Comparison of ENCODE assay signal across 8 cellular contexts in the genomic region with DNA sequence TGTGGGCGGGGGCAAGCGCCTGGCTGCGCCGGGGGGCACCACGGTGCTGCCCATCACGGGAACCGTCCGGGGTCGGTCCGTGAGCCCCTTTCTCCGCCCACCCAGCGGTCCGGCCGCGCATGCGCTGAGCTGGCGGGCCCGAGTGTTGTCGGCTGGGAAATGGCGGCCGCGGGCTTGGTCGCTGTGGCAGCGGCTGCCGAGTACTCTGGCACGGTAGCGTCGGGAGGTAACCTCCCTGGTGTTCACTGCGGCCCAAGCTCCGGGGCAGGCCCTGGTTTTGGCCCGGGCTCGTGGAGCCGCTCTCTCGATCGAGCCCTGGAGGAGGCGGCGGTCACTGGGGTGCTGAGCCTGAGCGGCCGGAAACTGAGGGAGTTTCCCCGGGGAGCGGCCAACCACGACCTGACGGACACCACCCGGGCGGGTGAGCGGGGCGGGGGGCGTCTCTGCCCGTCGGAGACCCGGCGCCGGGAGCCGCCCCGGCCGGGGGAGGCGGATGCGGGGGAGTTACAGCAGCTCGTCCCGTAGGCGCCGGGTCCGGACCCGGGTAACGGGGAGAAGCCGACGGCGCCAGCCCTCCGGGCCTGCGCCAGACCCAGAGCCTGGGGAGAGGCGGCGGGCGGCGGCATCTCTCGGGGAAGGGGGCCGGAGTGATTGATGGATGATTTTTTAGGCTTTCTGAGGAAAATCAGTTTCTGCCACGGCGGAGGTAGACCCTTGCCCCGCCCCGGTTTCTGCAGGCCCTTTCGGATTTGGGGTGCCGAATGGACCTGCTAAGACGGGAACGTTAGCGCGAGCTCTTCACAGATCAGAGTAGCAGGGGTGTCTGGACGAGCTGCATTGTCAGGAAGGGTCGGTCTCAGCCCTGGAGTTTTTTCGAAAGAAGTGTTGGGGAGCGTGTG. TPM values are rescaled to one million over a fixed set of nuclear protein-coding genes. Genes with fewer than 3 reads are reported as not detected.
A peak's percentile ranks its signal among the peaks of the same experiment; 100 is the strongest.
DNase-seq lines count a peak whose midpoint lies in the region; ATAC-seq and TF ChIP-seq lines count a peak whose summit lies in the region.

A gene (plus strand): TSS at position 135 of the 899 bp plus-strand sequence. CDS start 25 bp downstream, at position 160.

- peaks cover 5% of the 10 kb centered on the region for H3K36me3 Mint-ChIP-seq in activated CD4-positive, alpha-beta T cell treated with anti-CD3 and anti-CD28 coated beads for 36 hours (ENCODE audit: low read depth)
- no peaks in the 10 kb centered on the region for H3K36me3 Mint-ChIP-seq in chondrocyte (ENCODE audit: low read depth)

- CTCF ChIA-PET in activated CD4-positive, alpha-beta T cell treated with anti-CD3 and anti-CD28 coated beads for 36 hours (lab: Charles Lee) = interaction anchor here (1.7 kb wide), 2 partner anchors 10 to 38 kb away, joined by 4 to 10 read pairs; no protein-coding TSS in a partner anchor

- H3K4me3 ChIP-seq in kidney epithelial cell (ENCODE audit: low read depth, low read length) = peak within 1 kb of the TSS; percentile 90

- no peaks in the 10 kb centered on the region for H3K36me3 ChIP-seq in kidney epithelial cell (ENCODE audit: control insufficient read depth, insufficient read depth, low read length)

- no peaks in the 10 kb centered on the region for H3K9me3 Mint-ChIP-seq in activated CD4-positive, alpha-beta T cell treated with anti-CD3 and anti-CD28 coated beads for 36 hours (ENCODE audit: low read depth)
- H3K9me3 Mint-ChIP-seq in chondrocyte (ENCODE audit: low read depth) = no peaks in the 10 kb centered on the region

- intact Hi-C loops in activated CD4-positive, alpha-beta T cell treated with anti-CD3 and anti-CD28 coated beads for 36 hours (cut with DNase I, micrococcal nuclease) = loop anchor here (1.0 to 5.0 kb wide), 8 partner anchors 39 to 1079 kb away; a partner anchor contains a TSS

- H3K4me3 Mint-ChIP-seq in activated CD4-positive, alpha-beta T cell treated with anti-CD3 and anti-CD28 coated beads for 36 hours = peak within 1 kb of the TSS; percentile 97
- H3K4me3 Mint-ChIP-seq in chondrocyte (ENCODE audit: unreplicated experiment) = peak within 1 kb of the TSS; percentile 94

- peak; percentile 98 for TF ChIP-seq POLR2A in GM18951 (IDR thresholded peaks at IDR 0.05; ENCODE audit: extremely low read depth, insufficient read depth, insufficient read length)

- peaks cover 48% of the 10 kb centered on the region for H3K4me1 Mint-ChIP-seq in activated CD4-positive, alpha-beta T cell treated with anti-CD3 and anti-CD28 coated beads for 36 hours
- peaks cover 40% of the 10 kb centered on the region for H3K4me1 Mint-ChIP-seq in chondrocyte (ENCODE audit: low read depth)

- DNase-seq in AG09319 (ENCODE audit: extremely low read depth, low read depth) (peak; percentile 41), NCI-H446 treated with DMSO at 0.1 percent for 48 hours (lab: John Stamatoyannopoulos, UW) (peak; percentile 68), chondrocyte (ENCODE audit: low spot score) (peak; percentile 94), kidney epithelial cell (ENCODE audit: low read depth) (no peak)
- peak; percentile 88 for DNase-seq in activated CD4-positive, alpha-beta T cell treated with anti-CD3 and anti-CD28 coated beads for 36 hours
- peak; percentile 89 for DNase-seq in stimulated activated CD4-positive, alpha-beta T cell treated with anti-CD3 and anti-CD28 coated beads, Interleukin-15, amount 100 ng/mL, for 24 hours

- POLR2A ChIA-PET in activated CD4-positive, alpha-beta T cell treated with anti-CD3 and anti-CD28 coated beads for 36 hours (lab: Charles Lee) = interaction anchor here (1.4 to 1.5 kb wide), 2 partner anchors 42 to 79 kb away, joined by 3 to 4 read pairs; a partner anchor contains a TSS

- H3K27me3 ChIP-seq in kidney epithelial cell (ENCODE audit: control insufficient read depth, insufficient read depth, low read length) = no peaks in the 10 kb centered on the region

- in situ Hi-C loops in GM18951 (cut with MboI; ENCODE audit: low sequenced_read_pairs, unreplicated experiment) = no loop called here

- TF ChIP-seq CTCF in AG09319 (IDR thresholded peaks at IDR 0.05; ENCODE audit: low read depth, low read length) (no peak), chondrocyte (IDR thresholded peaks at IDR 0.05) (no peak), kidney epithelial cell (IDR thresholded peaks at IDR 0.05; ENCODE audit: insufficient read depth, low read length, poor library complexity, severe bottlenecking) (no peak)

- H3K27me3 Mint-ChIP-seq in activated CD4-positive, alpha-beta T cell treated with anti-CD3 and anti-CD28 coated beads for 36 hours = no peaks in the 10 kb centered on the region
- no peaks in the 10 kb centered on the region for H3K27me3 Mint-ChIP-seq in chondrocyte (ENCODE audit: low read depth)

- peak; percentile 68 for ATAC-seq in HG03159 (IDR thresholded peaks at IDR 0.05; ENCODE audit: unreplicated experiment)
- peak; percentile 70 for ATAC-seq in activated CD4-positive, alpha-beta T cell treated with anti-CD3 and anti-CD28 coated beads for 36 hours

- H3K27ac Mint-ChIP-seq in activated CD4-positive, alpha-beta T cell treated with anti-CD3 and anti-CD28 coated beads for 36 hours = peak within 1 kb of the TSS; percentile 97
- peak within 1 kb of the TSS; percentile 98 for H3K27ac Mint-ChIP-seq in chondrocyte (ENCODE audit: unreplicated experiment)

RNA-seq across cellular contexts. Expression of the gene that starts here (rescaled TPM):
- 10 to 100 TPM; 43.6 to 77.5 TPM for total RNA-seq in activated CD4-positive, alpha-beta T cell treated with anti-CD3 and anti-CD28 coated beads for 36 hours
- total RNA-seq in chondrocyte (41.7 to 59.9 TPM (median 49.8 TPM) in 3 replicates), kidney epithelial cell (22.8 and 27.5 TPM in 2 replicates)
